Comparison of ENCODE assay signal across 15 cellular contexts in the genomic region with DNA sequence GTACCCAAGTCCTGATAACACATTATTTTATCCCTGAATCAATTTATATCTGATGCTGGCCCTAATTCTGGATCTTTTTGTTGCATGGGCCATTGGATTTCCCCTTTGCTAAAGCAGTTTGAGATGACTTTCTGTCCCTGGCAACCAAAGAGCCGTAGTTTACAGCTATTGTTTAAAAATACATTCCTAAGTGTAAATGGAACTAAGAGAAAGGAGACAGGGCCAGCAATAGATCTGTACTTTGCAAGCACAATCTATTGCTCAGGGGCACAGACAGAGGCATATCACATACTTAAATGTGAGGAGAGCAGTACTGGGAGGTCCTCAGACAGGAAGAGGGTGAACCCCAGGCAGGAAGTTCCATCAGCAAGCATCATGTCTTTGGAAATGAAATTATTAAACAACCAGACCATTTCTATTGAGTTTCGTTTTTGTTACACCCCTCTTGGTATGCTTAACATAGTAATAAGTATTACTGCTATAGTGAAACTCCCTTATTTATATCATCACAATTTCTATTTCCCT.
DNase-seq lines count a peak whose midpoint lies in the region; ATAC-seq and TF ChIP-seq lines count a peak whose summit lies in the region.
"Had no signal": no experiment of that assay in that cellular context is flagged by ENCODE, and none has a peak within 500 bp of the region (broad histone marks: within the 10 kb centered on the region; RNA-seq: fewer than 3 reads in every experiment).

No MANE protein-coding gene starts in this region.

- no peak for TF ChIP-seq EP300 in SK-N-SH (IDR thresholded peaks at IDR 0.05; ENCODE audit: borderline replicate concordance in 1 of 2, low read depth in 1 of 2, low read length in 1 of 2)

- H3K4me1 ChIP-seq in SK-N-SH (ENCODE audit: control insufficient read depth in 1 of 2, insufficient read depth in 2 of 2, low read depth in 1 of 2, low read length in 1 of 2) (peaks cover 5 to 19% of the 10 kb centered on the region in 2 experiments), muscle layer of duodenum (ENCODE audit: control insufficient read depth in 1 of 2, insufficient read depth in 2 of 2, low read length in 2 of 2) (peaks cover 24 to 61% of the 10 kb centered on the region in 2 donors), thyroid gland (peaks cover 0 to 35% of the 10 kb centered on the region in 2 donors)

- H3K9me3 ChIP-seq in SK-N-SH = no peaks in the 10 kb centered on the region
- no peaks in the 10 kb centered on the region for H3K9me3 ChIP-seq in muscle layer of duodenum (ENCODE audit: control insufficient read depth in 1 of 2, low read length in 2 of 2)
- no peaks in the 10 kb centered on the region for H3K9me3 ChIP-seq in thyroid gland

- no peak for TF ChIP-seq CTCF in SK-N-SH (IDR thresholded peaks at IDR 0.05)
- TF ChIP-seq CTCF in thyroid gland (IDR thresholded peaks at IDR 0.05) = no peak
- TF ChIP-seq CTCF in GM13976 (IDR thresholded peaks at IDR 0.05; ENCODE audit: borderline replicate concordance, control extremely low read depth, extremely low read depth, insufficient read depth, missing control alignments) = no peak

- in situ Hi-C loops in GM13976 (cut with MboI; ENCODE audit: low sequenced_read_pairs, unreplicated experiment) = loop anchor here (25.0 kb wide), 1 partner anchor 404 kb away; no protein-coding TSS in a partner anchor

- no peak overlapping the region; the same call in 1 of the 2 replicates for H3K4me2 ChIP-seq in SK-N-SH

- H4K20me1 ChIP-seq in SK-N-SH (ENCODE audit: insufficient read depth) = no peaks in the 10 kb centered on the region

- no peaks in the 10 kb centered on the region for H3K36me3 ChIP-seq in SK-N-SH (replicated peaks in 1 of 2; ENCODE audit: control insufficient read depth in 1 of 2, insufficient read depth in 2 of 2, low read length in 1 of 2)
- no peaks in the 10 kb centered on the region for H3K36me3 ChIP-seq in muscle layer of duodenum (ENCODE audit: control insufficient read depth in 1 of 2, insufficient read depth in 2 of 2, low read length in 2 of 2)
- H3K36me3 ChIP-seq in thyroid gland = no peaks in the 10 kb centered on the region

- H3K27me3 ChIP-seq in SK-N-SH (ENCODE audit: insufficient read depth) = no peaks in the 10 kb centered on the region
- no peaks in the 10 kb centered on the region for H3K27me3 ChIP-seq in muscle layer of duodenum (ENCODE audit: low read depth, low read length)
- H3K27me3 ChIP-seq in thyroid gland = no peaks in the 10 kb centered on the region

- WGBS in SK-N-SH (ENCODE audit: low lambda C conversion rate) = 74% methylated on average over 2 of the region's 2 CpGs
- 61 to 68% methylated on average over 2 of the region's 2 CpGs for WGBS in thyroid gland, 2 donors

- H3K9me2 ChIP-seq in SK-N-SH = no peaks in the 10 kb centered on the region

- POLR2A ChIA-PET in SK-N-SH (lab: Yijun Ruan, JAX) = interaction anchor here (0.6 kb wide), 1 partner anchor 34 kb away, joined by 4 read pairs; no protein-coding TSS in a partner anchor

- CTCF ChIA-PET in SK-N-SH (lab: Yijun Ruan, JAX) = interaction anchor here (1.3 kb wide), 1 partner anchor 9 kb away, joined by 4 read pairs; no protein-coding TSS in a partner anchor

- H3K79me2 ChIP-seq in SK-N-SH (ENCODE audit: insufficient read depth) = no peaks in the 10 kb centered on the region

- DNase-seq in SK-N-SH (no peak), dermis blood vessel endothelial cell (peak; percentile 34), thyroid gland (no peak), KG1 (lab: John Stamatoyannopoulos, UW) (no peak), GM13976 (ENCODE audit: low spot score) (no peak)
- DNase-seq: activated CD4-positive, alpha-beta T cell treated with anti-CD3 and anti-CD28 coated beads, Interleukin-2, amount 50 U/mL, for 1 hour; activated naive CD4-positive, alpha-beta T cell treated with Interleukin-2 at 50 U/mL for 16 hours; hypothalamus; NCI-H1694 treated with DMSO at 0.1 percent for 48 hours; NK-92 treated with Interleukin-12 subunit alpha and Interleukin-12 subunit beta, amount 100 ng/mL, for 24 hours; stimulated activated naive CD4-positive, alpha-beta T cell; T-helper 1 cell had no signal

- H3K27ac ChIP-seq in SK-N-SH (ENCODE audit: low read depth in 2 of 2, low read length in 1 of 2) = peak overlapping the region; percentile 79 to 84; a peak in 3 of 4 replicates
- peak overlapping the region; percentile 79 for H3K27ac ChIP-seq in muscle layer of duodenum (ENCODE audit: low read length)
- peak overlapping the region in 2 of 3 donors; percentile 7 to 11 for H3K27ac ChIP-seq in thyroid gland

- H3F3A ChIP-seq in SK-N-SH (replicated peaks; ENCODE audit: insufficient read depth) = peaks cover 18% of the 10 kb centered on the region

- H3K4me3 ChIP-seq in SK-N-SH (ENCODE audit: low read depth in 2 of 2, low read length in 1 of 2) (no peak overlapping the region), muscle layer of duodenum (ENCODE audit: low read depth in 1 of 2, low read length in 2 of 2) (no peak overlapping the region), thyroid gland (replicated peaks in 1 of 3) (no peak overlapping the region)

- TF ChIP-seq RAD21 in SK-N-SH (IDR thresholded peaks at IDR 0.05; ENCODE audit: low read length) = no peak

- intact Hi-C loops in thyroid gland (cut with DNase I) = no loop called here

- no peak overlapping the region for H3K9ac ChIP-seq in SK-N-SH

- H2AFZ ChIP-seq in SK-N-SH (ENCODE audit: low read depth) = peak overlapping the region; percentile 34; the same call in 1 of the 2 replicates

- ATAC-seq in SK-N-SH treated with all-trans-retinoic acid at 6 μM for 48 hours (no peak; the same call in 2 of the 3 replicates), HG02840 (IDR thresholded peaks at IDR 0.05; ENCODE audit: low FRiP score, unreplicated experiment) (no peak)

- no peak for TF ChIP-seq POLR2A in thyroid gland (IDR thresholded peaks at IDR 0.05)

TF ChIP-seq in SK-N-SH, 30 proteins besides CTCF, POLR2A, EP300 and RAD21 (continues in another document):
- TF ChIP-seq FOXJ3 (CRISPR knock-in tag; IDR thresholded peaks at IDR 0.05) (no peak), MEF2A (IDR thresholded peaks at IDR 0.05; ENCODE audit: borderline replicate concordance, low read depth) (no peak), EZH2phosphoT487 (IDR thresholded peaks at IDR 0.05; ENCODE audit: borderline replicate concordance, low read depth) (no peak), ELF1 (IDR thresholded peaks at IDR 0.05) (no peak), CHD2 (IDR thresholded peaks at IDR 0.05; ENCODE audit: low read length, partially characterized antibody) (no peak), TAF1 (IDR thresholded peaks at IDR 0.05; ENCODE audit: borderline replicate concordance, low read depth, low read length) (no peak), POLR2AphosphoS5 (IDR thresholded peaks at IDR 0.05; ENCODE audit: low read depth, low read length) (no peak), TEAD4 (IDR thresholded peaks at IDR 0.05; ENCODE audit: borderline replicate concordance, insufficient read depth) (no peak)
- TF ChIP-seq, protein P1, sequence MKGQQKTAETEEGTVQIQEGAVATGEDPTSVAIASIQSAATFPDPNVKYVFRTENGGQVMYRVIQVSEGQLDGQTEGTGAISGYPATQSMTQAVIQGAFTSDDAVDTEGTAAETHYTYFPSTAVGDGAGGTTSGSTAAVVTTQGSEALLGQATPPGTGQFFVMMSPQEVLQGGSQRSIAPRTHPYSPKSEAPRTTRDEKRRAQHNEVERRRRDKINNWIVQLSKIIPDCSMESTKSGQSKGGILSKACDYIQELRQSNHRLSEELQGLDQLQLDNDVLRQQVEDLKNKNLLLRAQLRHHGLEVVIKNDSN (IDR thresholded peaks at IDR 0.05; ENCODE audit: borderline replicate concordance, low read depth) = no peak
- TF ChIP-seq, protein P2, sequence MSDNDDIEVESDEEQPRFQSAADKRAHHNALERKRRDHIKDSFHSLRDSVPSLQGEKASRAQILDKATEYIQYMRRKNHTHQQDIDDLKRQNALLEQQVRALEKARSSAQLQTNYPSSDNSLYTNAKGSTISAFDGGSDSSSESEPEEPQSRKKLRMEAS (IDR thresholded peaks at IDR 0.05; ENCODE audit: low read depth) = no peak

TF ChIP-seq in SK-N-SH treated with all-trans-retinoic acid at 6 μM for 48 hours, 23 proteins besides CTCF, POLR2A, EP300 and RAD21 (continues in another document):
- TF ChIP-seq ZFP30 (CRISPR knock-in tag; IDR thresholded peaks at IDR 0.05) = no peak
- no peak for TF ChIP-seq ARNTL (CRISPR knock-in tag; IDR thresholded peaks at IDR 0.05; ENCODE audit: borderline replicate concordance, low read depth)
- TF ChIP-seq OSR1 (CRISPR knock-in tag; IDR thresholded peaks at IDR 0.05) = no peak
- TF ChIP-seq GLIS3 (CRISPR knock-in tag; IDR thresholded peaks at IDR 0.05) = no peak
- no peak for TF ChIP-seq CSDC2 (CRISPR knock-in tag; IDR thresholded peaks at IDR 0.05)
- TF ChIP-seq, protein P3, sequence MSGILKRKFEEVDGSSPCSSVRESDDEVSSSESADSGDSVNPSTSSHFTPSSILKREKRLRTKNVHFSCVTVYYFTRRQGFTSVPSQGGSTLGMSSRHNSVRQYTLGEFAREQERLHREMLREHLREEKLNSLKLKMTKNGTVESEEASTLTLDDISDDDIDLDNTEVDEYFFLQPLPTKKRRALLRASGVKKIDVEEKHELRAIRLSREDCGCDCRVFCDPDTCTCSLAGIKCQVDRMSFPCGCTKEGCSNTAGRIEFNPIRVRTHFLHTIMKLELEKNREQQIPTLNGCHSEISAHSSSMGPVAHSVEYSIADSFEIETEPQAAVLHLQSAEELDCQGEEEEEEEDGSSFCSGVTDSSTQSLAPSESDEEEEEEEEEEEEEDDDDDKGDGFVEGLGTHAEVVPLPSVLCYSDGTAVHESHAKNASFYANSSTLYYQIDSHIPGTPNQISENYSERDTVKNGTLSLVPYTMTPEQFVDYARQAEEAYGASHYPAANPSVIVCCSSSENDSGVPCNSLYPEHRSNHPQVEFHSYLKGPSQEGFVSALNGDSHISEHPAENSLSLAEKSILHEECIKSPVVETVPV (CRISPR knock-in tag; IDR thresholded peaks at IDR 0.05) = no peak
- no peak for TF ChIP-seq ZNF565 (CRISPR knock-in tag; conservative IDR thresholded peaks at IDR 0.05; ENCODE audit: low read depth)
- TF ChIP-seq SNAI2 (CRISPR knock-in tag; IDR thresholded peaks at IDR 0.05) = no peak
- TF ChIP-seq ZC3H10 (CRISPR knock-in tag; IDR thresholded peaks at IDR 0.05) = no peak

Comparison
In these comparisons a context has a peak if more than half of its experiments do, and no peak if none do; other contexts are left out.
1. H3K27ac ChIP-seq: peak in every context shown above with its lines; median percentile 82 in SK-N-SH; 79 in muscle layer of duodenum; 9 in thyroid gland.